ENCODE assay signal across 8 cellular contexts in the genomic region with DNA sequence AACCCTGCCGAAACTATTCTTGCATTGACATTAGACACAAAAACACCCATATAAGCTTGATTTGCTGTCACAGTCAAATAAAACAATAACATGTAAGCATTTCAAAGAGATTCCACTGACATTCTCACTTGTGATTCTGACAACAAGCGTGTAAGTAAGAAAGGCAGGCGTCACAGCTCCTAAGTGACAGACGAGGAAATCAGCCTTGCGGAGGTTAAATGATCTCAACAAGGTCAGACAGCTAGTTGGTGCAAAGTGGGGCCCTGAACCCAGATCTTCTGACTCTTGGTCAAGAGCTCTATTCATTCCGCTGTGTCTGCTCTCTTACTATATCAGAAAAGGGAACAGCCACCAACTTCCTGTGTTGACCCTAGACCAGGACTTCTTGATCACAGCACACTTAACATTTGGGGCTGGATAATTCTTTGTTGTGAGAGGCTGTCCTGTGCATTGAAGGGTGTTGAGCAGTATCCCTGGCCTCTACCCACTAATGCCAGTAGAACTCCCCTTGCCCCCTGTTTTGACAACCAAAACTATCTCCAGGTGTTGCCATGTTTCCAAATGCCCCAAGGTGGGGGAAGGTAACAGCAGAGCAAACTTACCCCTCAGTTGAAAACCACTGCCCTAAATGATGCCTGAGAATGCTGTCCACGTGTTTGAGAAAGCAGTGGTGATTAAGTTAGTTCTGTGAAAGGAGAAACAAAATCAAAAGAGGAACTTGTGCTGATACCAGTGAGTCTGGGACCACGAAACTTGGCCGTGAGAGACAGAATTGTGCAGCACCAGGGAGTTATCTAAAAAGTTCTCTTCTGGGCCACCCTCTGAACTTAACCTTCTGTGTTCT.
DNase-seq lines count a peak whose midpoint lies in the region; ATAC-seq and TF ChIP-seq lines count a peak whose summit lies in the region.

No MANE protein-coding gene starts in this region.

- H3K36me3 ChIP-seq in tibial nerve: no peaks in the 10 kb centered on the region
- H3K36me3 ChIP-seq in uterus: no peaks in the 10 kb centered on the region
- no peaks in the 10 kb centered on the region for H3K36me3 ChIP-seq in esophagus muscularis mucosa

- TF ChIP-seq POLR2A in tibial nerve (IDR thresholded peaks at IDR 0.05) (no peak), uterus (IDR thresholded peaks at IDR 0.05) (no peak), esophagus muscularis mucosa (IDR thresholded peaks at IDR 0.05; ENCODE audit: low read depth) (no peak)

- TF ChIP-seq EP300 in tibial nerve (IDR thresholded peaks at IDR 0.05) (no peak), esophagus muscularis mucosa (IDR thresholded peaks at IDR 0.05) (no peak)

- H3K27me3 Mint-ChIP-seq in activated naive CD8-positive, alpha-beta T cell treated with anti-CD3 and anti-CD28 coated beads for 36 hours: no peaks in the 10 kb centered on the region

- H3K4me1 ChIP-seq in tibial nerve (peaks cover 0 to 59% (median 15%) of the 10 kb centered on the region in 4 donors), uterus (no peaks in the 10 kb centered on the region), esophagus muscularis mucosa (peaks cover 0 to 27% (median 24%) of the 10 kb centered on the region in 4 donors)

- peak; percentile 62 for DNase-seq in activated CD8-positive, alpha-beta memory T cell treated with anti-CD3 and anti-CD28 coated beads for 24 hours
- no peak for DNase-seq in activated CD8-positive, alpha-beta memory T cell treated with anti-CD3 and anti-CD28 coated beads, Interleukin-2, amount 50 U/mL, for 4 hours
- DNase-seq in activated naive CD8-positive, alpha-beta T cell treated with anti-CD3 and anti-CD28 coated beads for 36 hours: peak; percentile 22
- DNase-seq in tibial nerve (ENCODE audit: low spot score in 2 of 2): no peak
- DNase-seq in uterus: no peak
- no peak for DNase-seq in esophagus muscularis mucosa (ENCODE audit: extremely low spot score)
- DNase-seq in NCI-H2107 treated with DMSO at 0.1 percent for 48 hours (lab: John Stamatoyannopoulos, UW; ENCODE audit: unreplicated experiment): no peak

- H3K9me3 ChIP-seq in tibial nerve (peaks cover 0 to 2% (median 0%) of the 10 kb centered on the region in 4 donors), uterus (no peaks in the 10 kb centered on the region), esophagus muscularis mucosa (no peaks in the 10 kb centered on the region)

- peak overlapping the region; percentile 32 for H3K4me3 Mint-ChIP-seq in activated naive CD8-positive, alpha-beta T cell treated with anti-CD3 and anti-CD28 coated beads for 36 hours

- H3K27ac Mint-ChIP-seq in activated naive CD8-positive, alpha-beta T cell treated with anti-CD3 and anti-CD28 coated beads for 36 hours: peak overlapping the region; percentile 84

- peaks cover 7% of the 10 kb centered on the region for H3K9me3 Mint-ChIP-seq in activated naive CD8-positive, alpha-beta T cell treated with anti-CD3 and anti-CD28 coated beads for 36 hours

- ATAC-seq in HG03469 (IDR thresholded peaks at IDR 0.05; ENCODE audit: unreplicated experiment): peak; percentile 62

- peaks cover 26% of the 10 kb centered on the region for H3K36me3 Mint-ChIP-seq in activated naive CD8-positive, alpha-beta T cell treated with anti-CD3 and anti-CD28 coated beads for 36 hours

- H3K27me3 ChIP-seq in tibial nerve: no peaks in the 10 kb centered on the region
- H3K27me3 ChIP-seq in uterus: no peaks in the 10 kb centered on the region
- H3K27me3 ChIP-seq in esophagus muscularis mucosa: no peaks in the 10 kb centered on the region

- 64% methylated on average over 9 of the region's 9 CpGs for WGBS in tibial nerve, 2 donors
- 90% methylated on average over 9 of the region's 9 CpGs for WGBS in esophagus muscularis mucosa

- TF ChIP-seq CTCF in tibial nerve (IDR thresholded peaks at IDR 0.05): no peak
- TF ChIP-seq CTCF in uterus (IDR thresholded peaks at IDR 0.05): no peak
- no peak for TF ChIP-seq CTCF in esophagus muscularis mucosa (IDR thresholded peaks at IDR 0.05)

- no peak overlapping the region for H3K4me3 ChIP-seq in tibial nerve
- no peak overlapping the region for H3K4me3 ChIP-seq in uterus
- no peak overlapping the region for H3K4me3 ChIP-seq in esophagus muscularis mucosa

- peak overlapping the region in 3 of 4 donors; percentile 6 to 75 (median 69) for H3K27ac ChIP-seq in tibial nerve
- H3K27ac ChIP-seq in uterus: no peak overlapping the region
- H3K27ac ChIP-seq in esophagus muscularis mucosa (replicated peaks in 1 of 4): no peak overlapping the region

- intact Hi-C loops in uterus (cut with DNase I; ENCODE audit: low total_unique reads) (no loop called here), esophagus muscularis mucosa (cut with DNase I) (no loop called here)

- peaks cover 65% of the 10 kb centered on the region for H3K4me1 Mint-ChIP-seq in activated naive CD8-positive, alpha-beta T cell treated with anti-CD3 and anti-CD28 coated beads for 36 hours

Comparison
In these comparisons a context has a peak if more than half of its experiments do, and no peak if none do; other contexts are left out.
1. DNase-seq: peak in activated CD8-positive, alpha-beta memory T cell treated with anti-CD3 and anti-CD28 coated beads for 24 hours (single experiment) and activated naive CD8-positive, alpha-beta T cell treated with anti-CD3 and anti-CD28 coated beads for 36 hours (single experiment); none in activated CD8-positive, alpha-beta memory T cell treated with anti-CD3 and anti-CD28 coated beads, Interleukin-2, amount 50 U/mL, for 4 hours (single experiment), tibial nerve (0 of 2), uterus (0 of 2), esophagus muscularis mucosa (single experiment) and NCI-H2107 treated with DMSO at 0.1 percent for 48 hours (single experiment).
2. H3K27ac ChIP-seq: peak in tibial nerve (3 of 4); none in uterus (0 of 2) and esophagus muscularis mucosa (0 of 4).